ENCODE assay signal across 35 cellular contexts in genomic region chr10:125169915-125170314, GRCh38.
"Had no signal": no experiment of that assay in that cellular context is flagged by ENCODE, and none has a peak within 500 bp of the region (broad histone marks: within the 10 kb centered on the region; RNA-seq: fewer than 3 reads in every experiment).

No MANE protein-coding gene starts in this region.

- H3K27ac ChIP-seq: ascending aorta, cardiac muscle cell, Peyer's patch, SJSA1 had no signal

- H3K27ac Mint-ChIP-seq: activated B cell treated with CpG ODN at 0.5 μM for 24 hours; activated CD4-positive, alpha-beta memory T cell treated with anti-CD3 and anti-CD28 coated beads, Interleukin-2, amount 10 ng/mL, durations not matched to agents 7 days and 5 days; activated naive CD4-positive, alpha-beta T cell treated with anti-CD3 and anti-CD28 coated beads, Interleukin-2, amount 50 U/mL, for 24 hours; activated naive CD8-positive, alpha-beta T cell treated with anti-CD3 and anti-CD28 coated beads, Interleukin-2, amount 10 ng/mL, durations not matched to agents 7 days and 5 days; activated T-cell treated with anti-CD3 and anti-CD28 coated beads, Interleukin-2, amount 50 U/mL, for 24 hours; activated T-helper 2 cell treated with anti-CD3 and anti-CD28 coated beads, Interferon-gamma antibody, Interleukin-2, Interleukin-4, amounts not matched to agents 10 μg/mL and 5 μg/mL and 100 μg/mL, durations not matched to agents 14 hours and 24 hours and 36 hours; T-helper 1 cell treated with Interleukin-12 subunit alpha and Interleukin-12 subunit beta and Interleukin-4 antibody, amounts not matched to agents 30 μg/mL and 1 μg/mL, for 36 hours; T-helper 2 cell treated with Interferon-gamma antibody and Interleukin-4, amounts not matched to agents 5 μg/mL and 100 μg/mL, for 36 hours had no signal

- ATAC-seq: PC-3 had no signal

- H3K9me3 ChIP-seq: ascending aorta, MG63, Peyer's patch, SJSA1, SK-N-SH had no signal

- H3K9me2 ChIP-seq: SK-N-SH had no signal

- H3K36me3 ChIP-seq: ascending aorta, cardiac muscle cell, MG63, Peyer's patch, SJSA1 had no signal

- H3K4me3 Mint-ChIP-seq: activated B cell treated with CpG ODN at 0.5 μM for 24 hours; activated CD4-positive, alpha-beta memory T cell treated with anti-CD3 and anti-CD28 coated beads, Interleukin-2, amount 10 ng/mL, durations not matched to agents 7 days and 5 days; activated naive CD4-positive, alpha-beta T cell treated with anti-CD3 and anti-CD28 coated beads, Interleukin-2, amount 50 U/mL, for 24 hours; activated naive CD8-positive, alpha-beta T cell treated with anti-CD3 and anti-CD28 coated beads, Interleukin-2, amount 10 ng/mL, durations not matched to agents 7 days and 5 days; activated T-cell treated with anti-CD3 and anti-CD28 coated beads, Interleukin-2, amount 50 U/mL, for 24 hours; T-helper 1 cell treated with Interleukin-12 subunit alpha and Interleukin-12 subunit beta and Interleukin-4 antibody, amounts not matched to agents 30 μg/mL and 1 μg/mL, for 36 hours; T-helper 2 cell treated with Interferon-gamma antibody and Interleukin-4, amounts not matched to agents 5 μg/mL and 100 μg/mL, for 36 hours had no signal

- H3K4me3 ChIP-seq: ascending aorta, cardiac muscle cell, MG63, Peyer's patch, SJSA1 had no signal

- H3K4me1 ChIP-seq: ascending aorta, Peyer's patch, SJSA1 had no signal

- H3K27me3 ChIP-seq: ascending aorta, cardiac muscle cell, Peyer's patch had no signal

- H3K4me2 ChIP-seq: SK-N-SH had no signal

- H3K9me3 Mint-ChIP-seq: activated B cell treated with CpG ODN at 0.5 μM for 24 hours; activated naive CD4-positive, alpha-beta T cell treated with anti-CD3 and anti-CD28 coated beads, Interleukin-2, amount 50 U/mL, for 24 hours; activated T-cell treated with anti-CD3 and anti-CD28 coated beads, Interleukin-2, amount 50 U/mL, for 24 hours; activated T-helper 2 cell treated with anti-CD3 and anti-CD28 coated beads, Interferon-gamma antibody, Interleukin-2, Interleukin-4, amounts not matched to agents 10 μg/mL and 5 μg/mL and 100 μg/mL, durations not matched to agents 14 hours and 24 hours and 36 hours; T-helper 1 cell treated with Interleukin-12 subunit alpha and Interleukin-12 subunit beta and Interleukin-4 antibody, amounts not matched to agents 30 μg/mL and 1 μg/mL, for 36 hours; T-helper 2 cell treated with Interferon-gamma antibody and Interleukin-4, amounts not matched to agents 5 μg/mL and 100 μg/mL, for 36 hours had no signal

- H3K4me1 Mint-ChIP-seq: activated B cell treated with CpG ODN at 0.5 μM for 24 hours; activated CD4-positive, alpha-beta memory T cell treated with anti-CD3 and anti-CD28 coated beads, Interleukin-2, amount 10 ng/mL, durations not matched to agents 7 days and 5 days; activated naive CD4-positive, alpha-beta T cell treated with anti-CD3 and anti-CD28 coated beads, Interleukin-2, amount 50 U/mL, for 24 hours; activated naive CD8-positive, alpha-beta T cell treated with anti-CD3 and anti-CD28 coated beads, Interleukin-2, amount 10 ng/mL, durations not matched to agents 7 days and 5 days had no signal

- H3K9ac ChIP-seq: SK-N-SH had no signal

- H3K36me3 Mint-ChIP-seq: activated naive CD4-positive, alpha-beta T cell treated with anti-CD3 and anti-CD28 coated beads, Interleukin-2, amount 50 U/mL, for 24 hours; activated naive CD8-positive, alpha-beta T cell treated with anti-CD3 and anti-CD28 coated beads, Interleukin-2, amount 10 ng/mL, durations not matched to agents 7 days and 5 days had no signal

- FAIRE-seq: TTC549 had no signal

- DNase-seq: activated B cell treated with CpG ODN at 0.5 μM for 24 hours; activated CD4-positive, alpha-beta memory T cell treated with anti-CD3 and anti-CD28 coated beads, Interleukin-2, amount 10 ng/mL, durations not matched to agents 7 days and 5 days; activated CD4-positive, alpha-beta T cell treated with anti-CD3 and anti-CD28 coated beads for 4 hours; activated CD4-positive, CD25-positive, alpha-beta regulatory T cell treated with anti-CD3 and anti-CD28 coated beads, Interleukin-2, amount 50 U/mL, for 72 hours; activated gamma-delta T cell; activated naive CD4-positive, alpha-beta T cell treated with Interleukin-2 at 50 U/mL for 16 hours; activated naive CD8-positive, alpha-beta T cell treated with anti-CD3 and anti-CD28 coated beads, Interleukin-2, amount 10 ng/mL, durations not matched to agents 7 days and 5 days; activated T-cell treated with anti-CD3 and anti-CD28 coated beads, Interleukin-2, amount 50 U/mL, for 24 hours; amygdala; Kasumi-1; KG1; MG63; NCI-H1048; NCI-H1105 treated with DMSO at 0.1 percent for 48 hours; NCI-H1436; NCI-H1694; NCI-H2029; NCI-H345; NCI-H510A; NCI-H526; NCI-H748 treated with DMSO at 0.1 percent for 48 hours; NK-92 treated with Interleukin-12 subunit alpha and Interleukin-12 subunit beta, amount 100 ng/mL, for 24 hours; PC-3; RPMI8226; SHP77 treated with DMSO at 0.1 percent for 48 hours had no signal
